9 cellular contexts compared by ENCODE assay signal in genomic region chr3:4750306-4751056, GRCh38.
A peak's percentile ranks its signal among the peaks of the same experiment; 100 is the strongest.
DNase-seq lines count a peak whose midpoint lies in the region; ATAC-seq, FAIRE-seq and TF ChIP-seq lines count a peak whose summit lies in the region.
"Had no signal": no experiment of that assay in that cellular context is flagged by ENCODE, and none has a peak within 500 bp of the region (broad histone marks: within the 10 kb centered on the region; RNA-seq: fewer than 3 reads in every experiment).

No MANE protein-coding gene starts in this region.

- peak overlapping the region; percentile 41 for H3K27ac Mint-ChIP-seq in activated CD8-positive, alpha-beta T cell treated with anti-CD3 and anti-CD28 coated beads, Interleukin-2, amount 10 ng/mL, durations not matched to agents 7 days and 5 days

- H3K4me1 ChIP-seq in prostate gland (replicated peaks) = no peaks in the 10 kb centered on the region

- H3K9me3 ChIP-seq in prostate gland = no peaks in the 10 kb centered on the region

- peaks cover 78% of the 10 kb centered on the region for H3K36me3 Mint-ChIP-seq in activated CD8-positive, alpha-beta T cell treated with anti-CD3 and anti-CD28 coated beads, Interleukin-2, amount 10 ng/mL, durations not matched to agents 7 days and 5 days (ENCODE audit: low read depth)

- no peak overlapping the region for H3K4me3 Mint-ChIP-seq in activated CD8-positive, alpha-beta T cell treated with anti-CD3 and anti-CD28 coated beads, Interleukin-2, amount 10 ng/mL, durations not matched to agents 7 days and 5 days

- intact Hi-C loops in left cardiac atrium (cut with DNase I) (no loop called here), prostate gland (cut with DNase I) (no loop called here)

- peak overlapping the region; percentile 74 to 80 for H3K27ac ChIP-seq in prostate gland

- H3K36me3 ChIP-seq in prostate gland = no peaks in the 10 kb centered on the region

- no peak for TF ChIP-seq CTCF in prostate gland (IDR thresholded peaks at IDR 0.05)

- 11% methylated on average over 7 of the region's 7 CpGs for WGBS in prostate gland

- FAIRE-seq in GM12891 (lab: Jason Lieb, UNC) = no peak

- H3K9me3 Mint-ChIP-seq in activated CD8-positive, alpha-beta T cell treated with anti-CD3 and anti-CD28 coated beads, Interleukin-2, amount 10 ng/mL, durations not matched to agents 7 days and 5 days (ENCODE audit: insufficient read depth) = peaks cover 5% of the 10 kb centered on the region

- CTCF ChIA-PET in activated CD8-positive, alpha-beta T cell treated with anti-CD3 and anti-CD28 coated beads, Interleukin-2, amount 10 ng/mL, durations not matched to agents 7 days and 5 days (lab: Charles Lee) = no interaction called here

- H3K27me3 Mint-ChIP-seq in activated CD8-positive, alpha-beta T cell treated with anti-CD3 and anti-CD28 coated beads, Interleukin-2, amount 10 ng/mL, durations not matched to agents 7 days and 5 days (ENCODE audit: low read depth) = no peaks in the 10 kb centered on the region

- H3K4me1 Mint-ChIP-seq in activated CD8-positive, alpha-beta T cell treated with anti-CD3 and anti-CD28 coated beads, Interleukin-2, amount 10 ng/mL, durations not matched to agents 7 days and 5 days (ENCODE audit: low read depth) = peaks cover 68% of the 10 kb centered on the region

- H3K27me3 ChIP-seq in prostate gland (replicated peaks; ENCODE audit: insufficient read depth) = no peaks in the 10 kb centered on the region

- TF ChIP-seq POLR2A in GM12891 (IDR thresholded peaks at IDR 0.05; ENCODE audit: low read depth, low read length) = peak; percentile 71
- TF ChIP-seq POLR2A in prostate gland (IDR thresholded peaks at IDR 0.05) = peak; percentile 24

- ATAC-seq in activated CD8-positive, alpha-beta T cell treated with anti-CD3 and anti-CD28 coated beads, Interleukin-2, amount 10 ng/mL, durations not matched to agents 7 days and 5 days = no peak
- ATAC-seq in left cardiac atrium (peak; percentile 57 to 67), HG03520 (IDR thresholded peaks at IDR 0.05; ENCODE audit: unreplicated experiment) (no peak), HG02678 (IDR thresholded peaks at IDR 0.05; ENCODE audit: unreplicated experiment) (no peak)
- ATAC-seq: HCT116 had no signal

- no peak for DNase-seq in GM12891 (ENCODE audit: insufficient read length, low spot score)
- no peak for DNase-seq in activated CD8-positive, alpha-beta T cell treated with anti-CD3 and anti-CD28 coated beads, Interleukin-2, amount 10 ng/mL, durations not matched to agents 7 days and 5 days
- DNase-seq in left cardiac atrium = no peak
- DNase-seq in prostate gland (ENCODE audit: low spot score) = peak; percentile 56
- DNase-seq in HT-29 (ENCODE audit: low spot score) = no peak
- DNase-seq in effector CD4-positive, alpha-beta T cell = no peak

- POLR2A ChIA-PET in activated CD8-positive, alpha-beta T cell treated with anti-CD3 and anti-CD28 coated beads, Interleukin-2, amount 10 ng/mL, durations not matched to agents 7 days and 5 days (lab: Charles Lee) = interaction anchor here (0.6 to 0.7 kb wide), 3 partner anchors 9 to 1455 kb away, joined by 3 to 4 read pairs (median 3); no protein-coding TSS in a partner anchor

- H3K4me3 ChIP-seq in prostate gland = no peak overlapping the region

TF ChIP-seq in GM12891, 5 proteins besides CTCF, POLR2A, EP300 and RAD21:
- TF ChIP-seq POU2F2 (IDR thresholded peaks at IDR 0.05; ENCODE audit: low read depth, low read length) = peak; percentile 12; the same call in 1 of the 2 replicates
- no peak; the same call in 1 of the 2 replicates for TF ChIP-seq POLR2AphosphoS5 (IDR thresholded peaks at IDR 0.05; ENCODE audit: low read depth, low read length)

Comparison
In these comparisons a context has a peak if more than half of its experiments do, and no peak if none do; other contexts are left out.
1. ATAC-seq: peak in left cardiac atrium (2 of 2); none in activated CD8-positive, alpha-beta T cell treated with anti-CD3 and anti-CD28 coated beads, Interleukin-2, amount 10 ng/mL, durations not matched to agents 7 days and 5 days (single experiment), HG03520 (single experiment) and HG02678 (single experiment).